1 cellular context compared by ENCODE assay signal in genomic region chr17:58006924-58007780, GRCh38.
TF ChIP-seq lines count a peak whose summit lies in the region.

SRSF1 (minus strand) TSS chr17:58007246; CDS start chr17:58007137, 109 bp downstream.

TF ChIP-seq in HepG2, 621 proteins besides CTCF, POLR2A, EP300 and RAD21 (continued from another document and continues in another):
- no peak; the same call in 1 of the 2 replicates for TF ChIP-seq ZNF589 (CRISPR knock-in tag; conservative IDR thresholded peaks at IDR 0.05)
- TF ChIP-seq HES4 (CRISPR knock-in tag; IDR thresholded peaks at IDR 0.05; ENCODE audit: borderline replicate concordance) = peak; percentile 59; the same call in 1 of the 2 replicates
- TF ChIP-seq ATF1 (CRISPR knock-in tag; IDR thresholded peaks at IDR 0.05) = peak; percentile 88
- peak; percentile 30 for TF ChIP-seq AKAP8 (CRISPR knock-in tag; IDR thresholded peaks at IDR 0.05)
- peak; percentile 85 for TF ChIP-seq CHCHD3 (CRISPR knock-in tag; IDR thresholded peaks at IDR 0.05)
- peak; percentile 98 for TF ChIP-seq ZNF510 (CRISPR knock-in tag; IDR thresholded peaks at IDR 0.05; ENCODE audit: low read depth)
- peak; percentile 68; the same call in 1 of the 2 replicates for TF ChIP-seq ZNF34 (CRISPR knock-in tag; IDR thresholded peaks at IDR 0.05; ENCODE audit: borderline replicate concordance)
- TF ChIP-seq ZNF768 (CRISPR knock-in tag; IDR thresholded peaks at IDR 0.05) = peak; percentile 81
- TF ChIP-seq PPARG (CRISPR knock-in tag; conservative IDR thresholded peaks at IDR 0.05) = peak; percentile 41
- 0 out of 2 replicates have a peak, but pooled peaks have one; percentile 60 for TF ChIP-seq ZNF234 (CRISPR knock-in tag; conservative IDR thresholded peaks at IDR 0.05)
- peak; percentile 93 for TF ChIP-seq MYC (CRISPR knock-in tag; IDR thresholded peaks at IDR 0.05; ENCODE audit: borderline replicate concordance)
- peak; percentile 26 for TF ChIP-seq SKI (IDR thresholded peaks at IDR 0.05; ENCODE audit: partially characterized antibody)
- TF ChIP-seq ZC3H13 (CRISPR knock-in tag; IDR thresholded peaks at IDR 0.05) = peak; percentile 83
- TF ChIP-seq ZNF432 (CRISPR knock-in tag; IDR thresholded peaks at IDR 0.05; ENCODE audit: borderline replicate concordance) = no peak
- TF ChIP-seq RBFOX2 (IDR thresholded peaks at IDR 0.05; ENCODE audit: low read depth, low read length) = peak; percentile 100
- peak; percentile 44 for TF ChIP-seq HNF4A (CRISPR knock-in tag; IDR thresholded peaks at IDR 0.05)
- TF ChIP-seq ATRX (CRISPR knock-in tag; IDR thresholded peaks at IDR 0.05; ENCODE audit: borderline replicate concordance) = no peak
- peak; percentile 93 for TF ChIP-seq ZBTB43 (CRISPR knock-in tag; conservative IDR thresholded peaks at IDR 0.05)
- TF ChIP-seq, protein P1, sequence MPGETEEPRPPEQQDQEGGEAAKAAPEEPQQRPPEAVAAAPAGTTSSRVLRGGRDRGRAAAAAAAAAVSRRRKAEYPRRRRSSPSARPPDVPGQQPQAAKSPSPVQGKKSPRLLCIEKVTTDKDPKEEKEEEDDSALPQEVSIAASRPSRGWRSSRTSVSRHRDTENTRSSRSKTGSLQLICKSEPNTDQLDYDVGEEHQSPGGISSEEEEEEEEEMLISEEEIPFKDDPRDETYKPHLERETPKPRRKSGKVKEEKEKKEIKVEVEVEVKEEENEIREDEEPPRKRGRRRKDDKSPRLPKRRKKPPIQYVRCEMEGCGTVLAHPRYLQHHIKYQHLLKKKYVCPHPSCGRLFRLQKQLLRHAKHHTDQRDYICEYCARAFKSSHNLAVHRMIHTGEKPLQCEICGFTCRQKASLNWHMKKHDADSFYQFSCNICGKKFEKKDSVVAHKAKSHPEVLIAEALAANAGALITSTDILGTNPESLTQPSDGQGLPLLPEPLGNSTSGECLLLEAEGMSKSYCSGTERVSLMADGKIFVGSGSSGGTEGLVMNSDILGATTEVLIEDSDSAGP (CRISPR knock-in tag; IDR thresholded peaks at IDR 0.05; ENCODE audit: borderline replicate concordance) = peak; percentile 96
- no peak; the same call in none of the 2 replicates for TF ChIP-seq SP5 (CRISPR knock-in tag; IDR thresholded peaks at IDR 0.05; ENCODE audit: borderline replicate concordance, low read depth)
- TF ChIP-seq GPN1 (CRISPR knock-in tag; IDR thresholded peaks at IDR 0.05; ENCODE audit: borderline replicate concordance) = peak; percentile 67
- TF ChIP-seq, protein P2, sequence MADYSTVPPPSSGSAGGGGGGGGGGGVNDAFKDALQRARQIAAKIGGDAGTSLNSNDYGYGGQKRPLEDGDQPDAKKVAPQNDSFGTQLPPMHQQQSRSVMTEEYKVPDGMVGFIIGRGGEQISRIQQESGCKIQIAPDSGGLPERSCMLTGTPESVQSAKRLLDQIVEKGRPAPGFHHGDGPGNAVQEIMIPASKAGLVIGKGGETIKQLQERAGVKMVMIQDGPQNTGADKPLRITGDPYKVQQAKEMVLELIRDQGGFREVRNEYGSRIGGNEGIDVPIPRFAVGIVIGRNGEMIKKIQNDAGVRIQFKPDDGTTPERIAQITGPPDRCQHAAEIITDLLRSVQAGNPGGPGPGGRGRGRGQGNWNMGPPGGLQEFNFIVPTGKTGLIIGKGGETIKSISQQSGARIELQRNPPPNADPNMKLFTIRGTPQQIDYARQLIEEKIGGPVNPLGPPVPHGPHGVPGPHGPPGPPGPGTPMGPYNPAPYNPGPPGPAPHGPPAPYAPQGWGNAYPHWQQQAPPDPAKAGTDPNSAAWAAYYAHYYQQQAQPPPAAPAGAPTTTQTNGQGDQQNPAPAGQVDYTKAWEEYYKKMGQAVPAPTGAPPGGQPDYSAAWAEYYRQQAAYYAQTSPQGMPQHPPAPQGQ (CRISPR knock-in tag; IDR thresholded peaks at IDR 0.05; ENCODE audit: borderline replicate concordance) = 0 out of 2 replicates have a peak, but pooled peaks have one; percentile 65
- TF ChIP-seq NONO (IDR thresholded peaks at IDR 0.05) = no peak
- peak; percentile 99 for TF ChIP-seq NONO (CRISPR knock-in tag; conservative IDR thresholded peaks at IDR 0.05)
- peak; percentile 73; the same call in 1 of the 2 replicates for TF ChIP-seq ZNF562 (CRISPR knock-in tag; IDR thresholded peaks at IDR 0.05; ENCODE audit: borderline replicate concordance)
- no peak for TF ChIP-seq ZNF382 (CRISPR knock-in tag; IDR thresholded peaks at IDR 0.05; ENCODE audit: borderline replicate concordance)
- TF ChIP-seq MTA1 (CRISPR knock-in tag; IDR thresholded peaks at IDR 0.05; ENCODE audit: borderline replicate concordance) = peak; percentile 77
- peak; percentile 28; the same call in 1 of the 2 replicates for TF ChIP-seq PBX3 (CRISPR knock-in tag; IDR thresholded peaks at IDR 0.05; ENCODE audit: borderline replicate concordance)
- peak; percentile 88 for TF ChIP-seq ZNF607 (CRISPR knock-in tag; IDR thresholded peaks at IDR 0.05; ENCODE audit: borderline replicate concordance)
- peak; percentile 98 for TF ChIP-seq ZNF547 (CRISPR knock-in tag; IDR thresholded peaks at IDR 0.05)
- peak; percentile 18; the same call in 1 of the 2 replicates for TF ChIP-seq ZSCAN30 (CRISPR knock-in tag; IDR thresholded peaks at IDR 0.05)
- TF ChIP-seq ZEB1 (IDR thresholded peaks at IDR 0.05; ENCODE audit: insufficient replicate concordance, low read depth) = no peak
- TF ChIP-seq, protein P3, sequence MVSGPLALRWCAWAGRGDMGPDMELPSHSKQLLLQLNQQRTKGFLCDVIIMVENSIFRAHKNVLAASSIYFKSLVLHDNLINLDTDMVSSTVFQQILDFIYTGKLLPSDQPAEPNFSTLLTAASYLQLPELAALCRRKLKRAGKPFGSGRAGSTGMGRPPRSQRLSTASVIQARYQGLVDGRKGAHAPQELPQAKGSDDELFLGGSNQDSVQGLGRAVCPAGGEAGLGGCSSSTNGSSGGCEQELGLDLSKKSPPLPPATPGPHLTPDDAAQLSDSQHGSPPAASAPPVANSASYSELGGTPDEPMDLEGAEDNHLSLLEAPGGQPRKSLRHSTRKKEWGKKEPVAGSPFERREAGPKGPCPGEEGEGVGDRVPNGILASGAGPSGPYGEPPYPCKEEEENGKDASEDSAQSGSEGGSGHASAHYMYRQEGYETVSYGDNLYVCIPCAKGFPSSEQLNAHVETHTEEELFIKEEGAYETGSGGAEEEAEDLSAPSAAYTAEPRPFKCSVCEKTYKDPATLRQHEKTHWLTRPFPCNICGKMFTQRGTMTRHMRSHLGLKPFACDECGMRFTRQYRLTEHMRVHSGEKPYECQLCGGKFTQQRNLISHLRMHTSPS (CRISPR knock-in tag; IDR thresholded peaks at IDR 0.05; ENCODE audit: low read depth) = peak; percentile 28; the same call in 1 of the 2 replicates
- peak; percentile 99 for TF ChIP-seq ZNF230 (CRISPR knock-in tag; IDR thresholded peaks at IDR 0.05)
- peak; percentile 94 for TF ChIP-seq GATAD1 (CRISPR knock-in tag; IDR thresholded peaks at IDR 0.05)
- no peak for TF ChIP-seq ZFP36 (IDR thresholded peaks at IDR 0.05; ENCODE audit: borderline replicate concordance, low read depth, low read length, partially characterized antibody)
- TF ChIP-seq HNF4G (IDR thresholded peaks at IDR 0.05; ENCODE audit: borderline replicate concordance, low read depth, low read length) = peak; percentile 4; the same call in 1 of the 2 replicates
- peak; percentile 52; the same call in 1 of the 2 replicates for TF ChIP-seq HNF4G (CRISPR knock-in tag; IDR thresholded peaks at IDR 0.05; ENCODE audit: borderline replicate concordance, low read depth)
- TF ChIP-seq ELF3 (CRISPR knock-in tag; IDR thresholded peaks at IDR 0.05) = peak; percentile 87
- no peak for TF ChIP-seq RFX5 (IDR thresholded peaks at IDR 0.05; ENCODE audit: low read depth, low read length)
- peak in 1 of 2 experiments; percentile 91; a peak in 2 of 4 replicates for TF ChIP-seq KLF16 (CRISPR knock-in tag; IDR thresholded peaks at IDR 0.05)
- peak; percentile 56; the same call in 1 of the 2 replicates for TF ChIP-seq SIX4 (CRISPR knock-in tag; IDR thresholded peaks at IDR 0.05)
- TF ChIP-seq ZNF329 (CRISPR knock-in tag; IDR thresholded peaks at IDR 0.05; ENCODE audit: low read depth) = peak; percentile 66; the same call in 1 of the 2 replicates
- TF ChIP-seq SAP130 (CRISPR knock-in tag; IDR thresholded peaks at IDR 0.05; ENCODE audit: low read depth) = peak; percentile 92
- peak; percentile 85; the same call in 1 of the 2 replicates for TF ChIP-seq KDM5A (IDR thresholded peaks at IDR 0.05; ENCODE audit: borderline replicate concordance, low read length)
- TF ChIP-seq ZNF138 (CRISPR knock-in tag; IDR thresholded peaks at IDR 0.05; ENCODE audit: low read depth) = peak; percentile 95
- no peak for TF ChIP-seq PCBP2 (optimal IDR thresholded peaks at IDR 0.05; ENCODE audit: low read depth, low read length, poor library complexity, severe bottlenecking)
- TF ChIP-seq, protein P4, sequence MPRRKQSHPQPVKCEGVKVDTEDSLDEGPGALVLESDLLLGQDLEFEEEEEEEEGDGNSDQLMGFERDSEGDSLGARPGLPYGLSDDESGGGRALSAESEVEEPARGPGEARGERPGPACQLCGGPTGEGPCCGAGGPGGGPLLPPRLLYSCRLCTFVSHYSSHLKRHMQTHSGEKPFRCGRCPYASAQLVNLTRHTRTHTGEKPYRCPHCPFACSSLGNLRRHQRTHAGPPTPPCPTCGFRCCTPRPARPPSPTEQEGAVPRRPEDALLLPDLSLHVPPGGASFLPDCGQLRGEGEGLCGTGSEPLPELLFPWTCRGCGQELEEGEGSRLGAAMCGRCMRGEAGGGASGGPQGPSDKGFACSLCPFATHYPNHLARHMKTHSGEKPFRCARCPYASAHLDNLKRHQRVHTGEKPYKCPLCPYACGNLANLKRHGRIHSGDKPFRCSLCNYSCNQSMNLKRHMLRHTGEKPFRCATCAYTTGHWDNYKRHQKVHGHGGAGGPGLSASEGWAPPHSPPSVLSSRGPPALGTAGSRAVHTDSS (CRISPR knock-in tag; conservative IDR thresholded peaks at IDR 0.05) = no peak; the same call in 1 of the 2 replicates
- no peak for TF ChIP-seq U2AF1 (optimal IDR thresholded peaks at IDR 0.05; ENCODE audit: low read depth, low read length)
- peak; percentile 52; the same call in 1 of the 2 replicates for TF ChIP-seq GTF2F1 (IDR thresholded peaks at IDR 0.05; ENCODE audit: low read length)
- TF ChIP-seq ZNF275 (CRISPR knock-in tag; IDR thresholded peaks at IDR 0.05; ENCODE audit: borderline replicate concordance) = peak; percentile 99
- TF ChIP-seq SNRNP70 (IDR thresholded peaks at IDR 0.05; ENCODE audit: low read depth, low read length) = no peak
- peak; percentile 39; the same call in 1 of the 2 replicates for TF ChIP-seq FOXA3 (CRISPR knock-in tag; IDR thresholded peaks at IDR 0.05)
- TF ChIP-seq GLI4 (CRISPR knock-in tag; IDR thresholded peaks at IDR 0.05; ENCODE audit: borderline replicate concordance) = peak; percentile 81; the same call in 1 of the 2 replicates
- TF ChIP-seq FIP1L1 (IDR thresholded peaks at IDR 0.05; ENCODE audit: borderline replicate concordance, insufficient read depth, low read depth, low read length) = peak; percentile 70; the same call in 1 of the 2 replicates
- TF ChIP-seq ZNF251 (CRISPR knock-in tag; IDR thresholded peaks at IDR 0.05) = no peak; the same call in 1 of the 2 replicates
- TF ChIP-seq REPIN1 (CRISPR knock-in tag; IDR thresholded peaks at IDR 0.05; ENCODE audit: borderline replicate concordance, low read depth) = peak; percentile 89
- TF ChIP-seq KAT7 (CRISPR knock-in tag; IDR thresholded peaks at IDR 0.05; ENCODE audit: borderline replicate concordance) = peak; percentile 80; the same call in 1 of the 2 replicates
- TF ChIP-seq, protein P5, sequence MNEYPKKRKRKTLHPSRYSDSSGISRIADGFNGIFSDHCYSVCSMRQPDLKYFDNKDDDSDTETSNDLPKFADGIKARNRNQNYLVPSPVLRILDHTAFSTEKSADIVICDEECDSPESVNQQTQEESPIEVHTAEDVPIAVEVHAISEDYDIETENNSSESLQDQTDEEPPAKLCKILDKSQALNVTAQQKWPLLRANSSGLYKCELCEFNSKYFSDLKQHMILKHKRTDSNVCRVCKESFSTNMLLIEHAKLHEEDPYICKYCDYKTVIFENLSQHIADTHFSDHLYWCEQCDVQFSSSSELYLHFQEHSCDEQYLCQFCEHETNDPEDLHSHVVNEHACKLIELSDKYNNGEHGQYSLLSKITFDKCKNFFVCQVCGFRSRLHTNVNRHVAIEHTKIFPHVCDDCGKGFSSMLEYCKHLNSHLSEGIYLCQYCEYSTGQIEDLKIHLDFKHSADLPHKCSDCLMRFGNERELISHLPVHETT (CRISPR knock-in tag; conservative IDR thresholded peaks at IDR 0.05) = 0 out of 2 replicates have a peak, but pooled peaks have one; percentile 71
- peak; percentile 95 for TF ChIP-seq ZNF501 (CRISPR knock-in tag; IDR thresholded peaks at IDR 0.05)
- peak; percentile 64 for TF ChIP-seq ZNF136 (CRISPR knock-in tag; IDR thresholded peaks at IDR 0.05; ENCODE audit: low read depth)
- peak; percentile 94; the same call in 1 of the 2 replicates for TF ChIP-seq ZNF567 (CRISPR knock-in tag; IDR thresholded peaks at IDR 0.05; ENCODE audit: borderline replicate concordance)
- TF ChIP-seq ZNF333 (CRISPR knock-in tag; IDR thresholded peaks at IDR 0.05; ENCODE audit: borderline replicate concordance) = peak; percentile 97
- TF ChIP-seq STAG1 (CRISPR knock-in tag; IDR thresholded peaks at IDR 0.05) = no peak
- TF ChIP-seq SETDB1 (CRISPR knock-in tag; IDR thresholded peaks at IDR 0.05; ENCODE audit: borderline replicate concordance) = no peak
